In the genomic region with DNA sequence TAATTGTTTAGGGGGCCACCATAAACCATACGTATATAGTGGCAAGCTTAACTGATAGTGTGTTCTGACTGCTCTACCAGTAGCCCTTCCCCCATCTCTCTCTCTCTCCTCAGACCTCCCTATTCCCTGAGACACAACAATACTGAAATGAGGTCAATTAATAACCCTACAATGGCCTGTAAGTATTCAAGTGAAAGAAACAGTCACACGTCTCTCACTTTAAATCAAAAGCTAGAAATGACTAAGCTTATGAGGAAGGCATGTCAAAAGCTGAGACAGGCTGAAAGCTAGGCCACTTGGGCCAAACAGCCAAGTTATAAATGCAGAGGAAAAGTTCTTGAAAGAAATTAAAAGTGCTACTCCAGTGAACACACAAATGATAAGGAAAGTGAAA, we compare ENCODE assay signal across 9 cellular contexts.
A peak's percentile ranks its signal among the peaks of the same experiment; 100 is the strongest.
DNase-seq lines count a peak whose midpoint lies in the region; ATAC-seq and TF ChIP-seq lines count a peak whose summit lies in the region.
"Had no signal": no experiment of that assay in that cellular context is flagged by ENCODE, and none has a peak within 500 bp of the region (broad histone marks: within the 10 kb centered on the region; RNA-seq: fewer than 3 reads in every experiment).

No MANE protein-coding gene starts in this region.

- no peaks in the 10 kb centered on the region for H3K4me1 Mint-ChIP-seq in CD14-positive monocyte

- H3K27me3 ChIP-seq in MG63 = no peaks in the 10 kb centered on the region
- H3K27me3 ChIP-seq: neutrophil had no signal

- H3K9me3 Mint-ChIP-seq in activated naive CD4-positive, alpha-beta T cell treated with anti-CD3 and anti-CD28 coated beads, Interleukin-2, amount 50 U/mL, for 72 hours = no peaks in the 10 kb centered on the region
- H3K9me3 Mint-ChIP-seq in CD14-positive monocyte = peaks cover 0 to 3% (median 0%) of the 10 kb centered on the region in 7 donors

- peak overlapping the region in 1 of 2 donors; percentile 33 for H3K27ac Mint-ChIP-seq in activated naive CD4-positive, alpha-beta T cell treated with anti-CD3 and anti-CD28 coated beads, Interleukin-2, amount 50 U/mL, for 72 hours
- H3K27ac Mint-ChIP-seq in CD14-positive monocyte = no peak overlapping the region

- H3K27me3 Mint-ChIP-seq in CD14-positive monocyte (ENCODE audit: low read depth in 3 of 3) = peaks cover 0 to 1% (median 0%) of the 10 kb centered on the region in 3 donors

- ATAC-seq in activated naive CD4-positive, alpha-beta T cell treated with anti-CD3 and anti-CD28 coated beads, Interleukin-2, amount 50 U/mL, for 72 hours = peak; percentile 86 to 87
- ATAC-seq in HG02642 (IDR thresholded peaks at IDR 0.05; ENCODE audit: poor library complexity, unreplicated experiment) (peak; percentile 82), HG03469 (IDR thresholded peaks at IDR 0.05; ENCODE audit: unreplicated experiment) (peak; percentile 84)
- peak; percentile 67 for ATAC-seq in stimulated activated naive CD8-positive, alpha-beta T cell treated with anti-CD3 and anti-CD28 coated beads, Interleukin-15, Interleukin-2, amounts not matched to agents 100 U/mL and 50 U/mL, for 24 hours

- TF ChIP-seq CTCF in CD14-positive monocyte (IDR thresholded peaks at IDR 0.05) = no peak

- no peak overlapping the region for H3K4me3 ChIP-seq in MG63

- no peak overlapping the region for H3K4me3 Mint-ChIP-seq in CD14-positive monocyte

- H3K36me3 ChIP-seq in MG63 = no peaks in the 10 kb centered on the region
- H3K36me3 ChIP-seq: neutrophil had no signal

- DNase-seq in activated naive CD4-positive, alpha-beta T cell treated with anti-CD3 and anti-CD28 coated beads, Interleukin-2, amount 50 U/mL, for 72 hours (ENCODE audit: low spot score in 2 of 2) = no peak
- no peak for DNase-seq in activated naive CD4-positive, alpha-beta T cell treated with Interleukin-2 at 50 U/mL for 16 hours
- DNase-seq in stimulated activated naive CD8-positive, alpha-beta T cell treated with anti-CD3 and anti-CD28 coated beads, Interleukin-15, Interleukin-2, amounts not matched to agents 100 U/mL and 50 U/mL, for 24 hours = no peak
- DNase-seq in MG63 (no peak), CD14-positive monocyte (ENCODE audit: low spot score) (no peak)
- DNase-seq in activated CD4-positive, alpha-beta T cell treated with anti-CD3 and anti-CD28 coated beads for 4 hours = no peak

- intact Hi-C loops in CD14-positive monocyte (cut with micrococcal nuclease) = no loop called here

- H3K36me3 Mint-ChIP-seq in activated naive CD4-positive, alpha-beta T cell treated with anti-CD3 and anti-CD28 coated beads, Interleukin-2, amount 50 U/mL, for 72 hours = no peaks in the 10 kb centered on the region
- H3K36me3 Mint-ChIP-seq in CD14-positive monocyte = no peaks in the 10 kb centered on the region

- no peaks in the 10 kb centered on the region for H3K9me3 ChIP-seq in MG63
- H3K9me3 ChIP-seq: neutrophil had no signal
